ENCODE assay signal across 8 cellular contexts in genomic region chr3:53269888-53270880, GRCh38. TPM values are rescaled to one million over a fixed set of nuclear protein-coding genes. Genes with fewer than 3 reads are reported as not detected.
A peak's percentile ranks its signal among the peaks of the same experiment; 100 is the strongest.
DNase-seq lines count a peak whose midpoint lies in the region; ATAC-seq and TF ChIP-seq lines count a peak whose summit lies in the region.

No MANE protein-coding gene starts in this region.

- peak overlapping the region; percentile 96 for H3K27ac Mint-ChIP-seq in stimulated activated naive B cell treated with anti-CD40 and anti-IgM and Interleukin-4, amounts not matched to agents 10 μg/mL and 1 μg/mL and 100 μg/mL, for 72 hours

- H3K27me3 ChIP-seq in BLaER1 = no peaks in the 10 kb centered on the region
- no peaks in the 10 kb centered on the region for H3K27me3 ChIP-seq in SJCRH30

- H3K4me1 ChIP-seq in BLaER1 (peaks cover 8% of the 10 kb centered on the region), SJCRH30 (peaks cover 11% of the 10 kb centered on the region)

- peak; percentile 47 for TF ChIP-seq POLR2A in GM19193 (IDR thresholded peaks at IDR 0.05; ENCODE audit: extremely low read depth, insufficient read depth, insufficient read length)

- H3K4me2 ChIP-seq in BLaER1 = peak overlapping the region; percentile 24; the same call in 1 of the 2 replicates

- H4K20me1 ChIP-seq in BLaER1 = no peaks in the 10 kb centered on the region

- no peaks in the 10 kb centered on the region for H3K27me3 Mint-ChIP-seq in stimulated activated naive B cell treated with anti-CD40 and anti-IgM and Interleukin-4, amounts not matched to agents 10 μg/mL and 1 μg/mL and 100 μg/mL, for 72 hours

- peaks cover 3 to 8% of the 10 kb centered on the region in 2 donors for H3K36me3 Mint-ChIP-seq in stimulated activated naive B cell treated with anti-CD40 and anti-IgM and Interleukin-4, amounts not matched to agents 10 μg/mL and 1 μg/mL and 100 μg/mL, for 72 hours

- DNase-seq in SJCRH30 = peak; percentile 82 to 84
- peak; percentile 99 for DNase-seq in dedifferentiated amniotic fluid mesenchymal stem cell (ENCODE audit: extremely low spot score)
- peak; percentile 81 for DNase-seq in left lobe of liver (ENCODE audit: low spot score)
- peak; percentile 46 for DNase-seq in stimulated activated naive B cell treated with anti-CD40 and anti-IgM and Interleukin-4, amounts not matched to agents 10 μg/mL and 1 μg/mL and 100 μg/mL, for 72 hours

- H3K4me3 Mint-ChIP-seq in stimulated activated naive B cell treated with anti-CD40 and anti-IgM and Interleukin-4, amounts not matched to agents 10 μg/mL and 1 μg/mL and 100 μg/mL, for 72 hours = peak overlapping the region; percentile 64 to 69

- H3K4me3 ChIP-seq in BLaER1 (no peak overlapping the region), SJCRH30 (peak overlapping the region; percentile 33)

- H3K9me3 Mint-ChIP-seq in stimulated activated naive B cell treated with anti-CD40 and anti-IgM and Interleukin-4, amounts not matched to agents 10 μg/mL and 1 μg/mL and 100 μg/mL, for 72 hours = no peaks in the 10 kb centered on the region

- H3K4me1 Mint-ChIP-seq in stimulated activated naive B cell treated with anti-CD40 and anti-IgM and Interleukin-4, amounts not matched to agents 10 μg/mL and 1 μg/mL and 100 μg/mL, for 72 hours = peaks cover 10 to 20% of the 10 kb centered on the region in 2 donors

- H3K36me3 ChIP-seq in BLaER1 = no peaks in the 10 kb centered on the region
- no peaks in the 10 kb centered on the region for H3K36me3 ChIP-seq in KOPT-K1 (ENCODE audit: insufficient read depth, low read length)
- no peaks in the 10 kb centered on the region for H3K36me3 ChIP-seq in SJCRH30

- peak; percentile 86 for ATAC-seq in left lobe of liver
- ATAC-seq in stimulated activated naive B cell treated with anti-CD40 and anti-IgM and Interleukin-4, amounts not matched to agents 10 μg/mL and 1 μg/mL and 100 μg/mL, for 72 hours (replicated peaks) = peak; percentile 86 to 89
- ATAC-seq in HG02840 (IDR thresholded peaks at IDR 0.05; ENCODE audit: low FRiP score, unreplicated experiment) = no peak

- H3K9me3 ChIP-seq in BLaER1 (no peaks in the 10 kb centered on the region), KOPT-K1 (ENCODE audit: insufficient read depth, low read length, poor library complexity, severe bottlenecking) (no peaks in the 10 kb centered on the region), SJCRH30 (replicated peaks) (no peaks in the 10 kb centered on the region)

- no peak overlapping the region for H3K9ac ChIP-seq in BLaER1

- H3K27ac ChIP-seq in BLaER1 (peak overlapping the region; percentile 47; the same call in 1 of the 2 replicates), KOPT-K1 (ENCODE audit: low read depth, low read length, poor library complexity, severe bottlenecking) (peak overlapping the region; percentile 63), SJCRH30 (peak overlapping the region; percentile 79)

RNA-seq across cellular contexts. Expression of gene TKT, which starts 14.4 kb away (rescaled TPM):
- total RNA-seq in SJCRH30 (2014; rRNA removed; shearing (Covaris generic)) = 254 and 257 TPM in 2 replicates
- total RNA-seq in left lobe of liver = 109 TPM

Comparison
In these comparisons a context has a peak if more than half of its experiments do, and no peak if none do; other contexts are left out.
1. DNase-seq: peak in every context shown above with its lines; median percentile 99 in dedifferentiated amniotic fluid mesenchymal stem cell; 83 in SJCRH30; 81 in left lobe of liver; 46 in stimulated activated naive B cell treated with anti-CD40 and anti-IgM and Interleukin-4, amounts not matched to agents 10 μg/mL and 1 μg/mL and 100 μg/mL, for 72 hours.